Comparison of ENCODE assay signal across 28 cellular contexts in the genomic region with DNA sequence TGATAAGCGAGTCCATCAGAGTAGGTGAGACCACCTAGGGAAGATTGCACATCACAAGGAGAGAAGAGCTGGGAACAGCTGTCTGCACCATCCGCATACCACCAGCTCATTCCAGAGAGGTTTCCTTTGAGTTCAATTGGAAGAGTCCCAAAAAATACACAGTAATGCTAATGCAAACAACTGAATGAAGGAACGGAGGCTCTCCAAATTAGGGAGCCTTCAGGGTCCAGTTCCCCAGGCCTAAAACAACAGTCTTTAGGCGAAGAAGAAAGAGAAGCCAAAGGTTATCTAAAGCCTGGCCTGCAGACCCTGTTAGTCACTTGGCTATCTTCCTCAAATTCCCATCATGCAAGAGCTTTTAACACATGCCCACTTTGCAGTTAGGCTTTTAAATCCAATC.
A peak's percentile ranks its signal among the peaks of the same experiment; 100 is the strongest.
DNase-seq lines count a peak whose midpoint lies in the region; ATAC-seq and TF ChIP-seq lines count a peak whose summit lies in the region.
"Had no signal": no experiment of that assay in that cellular context is flagged by ENCODE, and none has a peak within 500 bp of the region (broad histone marks: within the 10 kb centered on the region; RNA-seq: fewer than 3 reads in every experiment).

No MANE protein-coding gene starts in this region.

- TF ChIP-seq CTCF in mesothelial cell of epicardium (IDR thresholded peaks at IDR 0.05; ENCODE audit: unreplicated experiment), result no peak

- no peaks in the 10 kb centered on the region for H3K27me3 Mint-ChIP-seq in mesothelial cell of epicardium (ENCODE audit: low read depth)
- H3K27me3 Mint-ChIP-seq: activated naive CD8-positive, alpha-beta T cell treated with anti-CD3 and anti-CD28 coated beads, Interleukin-2, amount 10 ng/mL, durations not matched to agents 7 days and 5 days; brain had no signal

- peaks cover 35% of the 10 kb centered on the region for H3K4me1 Mint-ChIP-seq in mesothelial cell of epicardium
- H3K4me1 Mint-ChIP-seq: activated naive CD8-positive, alpha-beta T cell treated with anti-CD3 and anti-CD28 coated beads, Interleukin-2, amount 10 ng/mL, durations not matched to agents 7 days and 5 days; stimulated activated naive B cell treated with anti-CD40 and anti-IgM and Interleukin-4, amounts not matched to agents 10 μg/mL and 1 μg/mL and 100 μg/mL, for 72 hours had no signal

- H3K9me3 Mint-ChIP-seq in mesothelial cell of epicardium, result no peaks in the 10 kb centered on the region
- H3K9me3 Mint-ChIP-seq: activated naive CD8-positive, alpha-beta T cell treated with anti-CD3 and anti-CD28 coated beads, Interleukin-2, amount 10 ng/mL, durations not matched to agents 7 days and 5 days; brain; stimulated activated naive B cell treated with anti-CD40 and anti-IgM and Interleukin-4, amounts not matched to agents 10 μg/mL and 1 μg/mL and 100 μg/mL, for 72 hours had no signal

- no peak overlapping the region for H3K4me3 Mint-ChIP-seq in mesothelial cell of epicardium
- H3K4me3 Mint-ChIP-seq: activated CD8-positive, alpha-beta T cell treated with anti-CD3 and anti-CD28 coated beads, Interleukin-2, amount 10 ng/mL, durations not matched to agents 7 days and 5 days; activated naive CD8-positive, alpha-beta T cell treated with anti-CD3 and anti-CD28 coated beads, Interleukin-2, amount 10 ng/mL, durations not matched to agents 7 days and 5 days; brain; memory B cell; stimulated activated naive B cell treated with anti-CD40 and anti-IgM and Interleukin-4, amounts not matched to agents 10 μg/mL and 1 μg/mL and 100 μg/mL, for 72 hours had no signal

- ATAC-seq in GM21786 (IDR thresholded peaks at IDR 0.05; ENCODE audit: unreplicated experiment), result no peak
- no peak for ATAC-seq in GM18909 (IDR thresholded peaks at IDR 0.05; ENCODE audit: poor library complexity, unreplicated experiment)
- ATAC-seq: activated CD8-positive, alpha-beta T cell treated with anti-CD3 and anti-CD28 coated beads, Interleukin-2, amount 10 ng/mL, durations not matched to agents 7 days and 5 days; K562; stimulated activated naive B cell treated with anti-CD40 and anti-IgM and Interleukin-4, amounts not matched to agents 10 μg/mL and 1 μg/mL and 100 μg/mL, for 72 hours had no signal

- peaks cover 64% of the 10 kb centered on the region for H3K36me3 Mint-ChIP-seq in mesothelial cell of epicardium
- H3K36me3 Mint-ChIP-seq: activated naive CD8-positive, alpha-beta T cell treated with anti-CD3 and anti-CD28 coated beads, Interleukin-2, amount 10 ng/mL, durations not matched to agents 7 days and 5 days; memory B cell; stimulated activated naive B cell treated with anti-CD40 and anti-IgM and Interleukin-4, amounts not matched to agents 10 μg/mL and 1 μg/mL and 100 μg/mL, for 72 hours had no signal

- DNase-seq in EH (ENCODE audit: low read depth), result peak; percentile 43
- peak; percentile 11 for DNase-seq in NCI-H226
- DNase-seq in dermis blood vessel endothelial cell, result peak; percentile 21
- no peak for DNase-seq in mesothelial cell of epicardium (ENCODE audit: low spot score in 2 of 2, unreplicated experiment in 2 of 2)
- no peak for DNase-seq in stimulated activated CD4-positive, alpha-beta T cell treated with anti-CD3 and anti-CD28 coated beads, Interleukin-15, amount 100 ng/mL, for 24 hours
- DNase-seq in activated gamma-delta T cell (lab: John Stamatoyannopoulos, UW), result no peak
- DNase-seq: activated CD4-positive, alpha-beta T cell treated with anti-CD3 and anti-CD28 coated beads for 1 hour; activated CD8-positive, alpha-beta T cell treated with anti-CD3 and anti-CD28 coated beads, Interleukin-2, amount 10 ng/mL, durations not matched to agents 7 days and 5 days; activated effector memory CD4-positive, alpha-beta T cell treated with Interleukin-2 at 50 U/mL for 16 hours; activated naive CD8-positive, alpha-beta T cell treated with anti-CD3 and anti-CD28 coated beads, Interleukin-2, amount 10 ng/mL, durations not matched to agents 7 days and 5 days; activated T-cell treated with anti-CD3 and anti-CD28 coated beads for 4 hours; COR-L47; DND-41; head of caudate nucleus; MM.1S; NCI-H1417 treated with DMSO at 0.1 percent for 48 hours; NCI-H2081 treated with DMSO at 0.1 percent for 48 hours; nucleus accumbens; Peyer's patch; stimulated activated CD4-positive, alpha-beta T cell treated with anti-CD3 and anti-CD28 coated beads, Interleukin-4, amount 100 ng/mL, for 1 hour; stimulated activated naive B cell treated with anti-CD40 and anti-IgM and Interleukin-4, amounts not matched to agents 10 μg/mL and 1 μg/mL and 100 μg/mL, for 72 hours; T-helper 1 cell; uterus had no signal

- H3K27ac Mint-ChIP-seq in mesothelial cell of epicardium, result peak overlapping the region; percentile 62
- H3K27ac Mint-ChIP-seq: activated CD8-positive, alpha-beta T cell treated with anti-CD3 and anti-CD28 coated beads, Interleukin-2, amount 10 ng/mL, durations not matched to agents 7 days and 5 days; activated naive CD8-positive, alpha-beta T cell treated with anti-CD3 and anti-CD28 coated beads, Interleukin-2, amount 10 ng/mL, durations not matched to agents 7 days and 5 days; memory B cell; stimulated activated naive B cell treated with anti-CD40 and anti-IgM and Interleukin-4, amounts not matched to agents 10 μg/mL and 1 μg/mL and 100 μg/mL, for 72 hours had no signal

Comparison
In these comparisons a context has a peak if more than half of its experiments do, and no peak if none do; other contexts are left out.
1. DNase-seq: peak in EH (single experiment), NCI-H226 (single experiment) and dermis blood vessel endothelial cell (single experiment); none in mesothelial cell of epicardium (0 of 2), stimulated activated CD4-positive, alpha-beta T cell treated with anti-CD3 and anti-CD28 coated beads, Interleukin-15, amount 100 ng/mL, for 24 hours (single experiment) and activated gamma-delta T cell (single experiment).